ENCODE assay signal across 23 cellular contexts in the genomic region with DNA sequence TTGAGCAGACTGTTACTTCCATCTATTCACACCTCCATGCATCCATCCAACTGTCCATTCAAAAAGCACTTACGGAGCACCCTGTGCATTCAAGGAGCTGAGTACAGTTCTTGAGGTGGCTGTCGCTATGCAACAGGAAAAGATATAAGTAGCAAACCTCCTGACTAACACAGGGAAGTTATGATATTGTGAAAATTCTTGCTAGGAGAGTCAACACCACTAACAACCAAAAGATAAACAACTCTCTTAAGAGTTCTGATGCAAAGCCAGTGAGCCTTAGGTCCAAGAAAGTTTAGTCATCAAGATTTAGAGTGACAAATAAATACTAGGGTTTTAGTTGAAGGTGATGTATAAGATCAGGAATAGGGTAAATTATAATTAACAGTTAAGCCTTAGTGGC. TPM values are rescaled to one million over a fixed set of nuclear protein-coding genes. Genes with fewer than 3 reads are reported as not detected.
DNase-seq lines count a peak whose midpoint lies in the region; ATAC-seq and TF ChIP-seq lines count a peak whose summit lies in the region.
"Had no signal": no experiment of that assay in that cellular context is flagged by ENCODE, and none has a peak within 500 bp of the region (broad histone marks: within the 10 kb centered on the region; RNA-seq: fewer than 3 reads in every experiment).

No MANE protein-coding gene starts in this region.

- H3K4me3 ChIP-seq in mammary epithelial cell (replicated peaks in 1 of 3; ENCODE audit: insufficient read depth in 1 of 3, low read depth in 2 of 3, low read length in 3 of 3): no peak overlapping the region
- H3K4me3 ChIP-seq: BLaER1, coronary artery, esophagus squamous epithelium, neural progenitor cell, right lobe of liver, SJSA1 had no signal

- H3K4me1 ChIP-seq in mammary epithelial cell (ENCODE audit: insufficient read depth, low read length): peaks cover 3% of the 10 kb centered on the region
- H3K4me1 ChIP-seq: BLaER1, right lobe of liver, SJSA1 had no signal

- in situ Hi-C loops in mammary epithelial cell (cut with MboI; ENCODE audit: low sequenced_read_pairs in 2 of 2): no loop called here

- H2AFZ ChIP-seq in mammary epithelial cell (ENCODE audit: low read depth, low read length): no peak overlapping the region
- H2AFZ ChIP-seq: neural progenitor cell had no signal

- intact Hi-C loops in mammary epithelial cell (cut with micrococcal nuclease): no loop called here

- CTCF ChIA-PET in mammary epithelial cell (lab: Charles Lee; ENCODE audit: low non-redundant PET): interaction anchor here (0.6 kb wide), 1 partner anchor 446 kb away, joined by 4 read pairs; no protein-coding TSS in a partner anchor

- H3K36me3 ChIP-seq in mammary epithelial cell (ENCODE audit: insufficient read depth, low read length): no peaks in the 10 kb centered on the region
- H3K36me3 ChIP-seq: BLaER1, esophagus squamous epithelium, neural progenitor cell, right lobe of liver, SJSA1 had no signal

- no peaks in the 10 kb centered on the region for H3K27me3 ChIP-seq in mammary epithelial cell (ENCODE audit: insufficient read depth, low read length)
- H3K27me3 ChIP-seq: BLaER1, neural progenitor cell, right lobe of liver had no signal

- ATAC-seq in HG03378 (IDR thresholded peaks at IDR 0.05; ENCODE audit: unreplicated experiment) (no peak), HG02623 (IDR thresholded peaks at IDR 0.05; ENCODE audit: unreplicated experiment) (no peak)
- ATAC-seq: activated T-cell treated with anti-CD3 and anti-CD28 coated beads, Interleukin-2, amount 50 U/mL, for 4 hours; right lobe of liver had no signal

- no peak overlapping the region for H3K9ac ChIP-seq in mammary epithelial cell (ENCODE audit: insufficient read depth, low read length)
- H3K9ac ChIP-seq: BLaER1, neural progenitor cell had no signal

- dilution Hi-C loops in mammary epithelial cell (cut with HindIII; ENCODE audit: low sequenced_read_pairs): no loop called here

- no peaks in the 10 kb centered on the region for H4K20me1 ChIP-seq in mammary epithelial cell (ENCODE audit: insufficient read depth, low read length)
- H4K20me1 ChIP-seq: BLaER1 had no signal

- no peak overlapping the region for H3K27ac ChIP-seq in mammary epithelial cell (ENCODE audit: insufficient read depth, low read depth, low read length)
- H3K27ac ChIP-seq: BLaER1, coronary artery, esophagus squamous epithelium, neural progenitor cell, right lobe of liver, SJSA1 had no signal

- no peaks in the 10 kb centered on the region for H3K9me3 ChIP-seq in mammary epithelial cell (replicated peaks; ENCODE audit: insufficient read depth, low read length)
- H3K9me3 ChIP-seq: esophagus squamous epithelium, right lobe of liver, SJSA1 had no signal

- BruUV-seq in mammary epithelial cell (replicated peaks; lab: Mats Ljungman, UMichigan): no TSS peak

- 100% methylated on average over 2 of the region's 2 CpGs for WGBS in mammary epithelial cell (ENCODE audit: low coverage, missing lambda C conversion rate)

- DNase-seq in AG08396 (ENCODE audit: low spot score) (peak; percentile 55), HPDE6-E6E7 (ENCODE audit: extremely low spot score) (peak; percentile 59), mammary epithelial cell (peak; percentile 77), kidney glomerular epithelial cell (lab: John Stamatoyannopoulos, UW) (peak; percentile 34), 8988T (no peak), OCI-M2 (lab: John Stamatoyannopoulos, UW; ENCODE audit: unreplicated experiment) (no peak)
- DNase-seq: activated naive CD8-positive, alpha-beta T cell treated with anti-CD3 and anti-CD28 coated beads, Interleukin-2, amount 10 ng/mL, durations not matched to agents 7 days and 5 days; activated T-cell treated with anti-CD3 and anti-CD28 coated beads, Interleukin-2, amount 50 U/mL, for 4 hours; DMS53; esophagus squamous epithelium; GOT3; mesendoderm; NCI-H1092; NCI-H2171 treated with DMSO at 0.1 percent for 48 hours; right lobe of liver; trophoblast cell had no signal

- no peak overlapping the region for H3K4me2 ChIP-seq in mammary epithelial cell (ENCODE audit: insufficient read depth, low read depth, low read length)
- H3K4me2 ChIP-seq: BLaER1, neural progenitor cell had no signal

- H3K79me2 ChIP-seq in mammary epithelial cell (ENCODE audit: insufficient read depth, low read length): no peaks in the 10 kb centered on the region

- TF ChIP-seq CTCF in mammary epithelial cell (conservative IDR thresholded peaks at IDR 0.05 in 1 of 2, IDR thresholded peaks at IDR 0.05 in 1 of 2; ENCODE audit: extremely low read depth in 1 of 2, insufficient read depth in 1 of 2, low read depth in 1 of 2, low read length in 2 of 2): no peak

RNA-seq across cellular contexts. Expression of gene TRIM45, which starts 44.5 kb away (rescaled TPM):
- total RNA-seq in mammary epithelial cell: 1 to 10 TPM; 2.7 to 4.0 TPM
- polyA plus RNA-seq in mammary epithelial cell: 1.8 TPM
- 2.9 TPM for polyA minus RNA-seq in mammary epithelial cell

RNA-seq across cellular contexts. Expression of gene VTCN1, which starts 44.7 kb away (rescaled TPM):
- 1 to 10 TPM in 1 of 2 donors, not detected in 1; 4.2 TPM for total RNA-seq in mammary epithelial cell
- polyA plus RNA-seq in mammary epithelial cell: 0.18 TPM
- polyA minus RNA-seq in mammary epithelial cell: 0.93 TPM
- total RNA-seq: activated naive CD8-positive, alpha-beta T cell treated with anti-CD3 and anti-CD28 coated beads, Interleukin-2, amount 10 ng/mL, durations not matched to agents 7 days and 5 days; activated T-cell treated with anti-CD3 and anti-CD28 coated beads, Interleukin-2, amount 50 U/mL, for 4 hours; SJSA1 had no signal
- polyA plus RNA-seq: IgD-negative memory B cell had no signal

Comparison
In these comparisons a context has a peak if more than half of its experiments do, and no peak if none do; other contexts are left out.
1. DNase-seq: peak in AG08396 (single experiment), HPDE6-E6E7 (single experiment), mammary epithelial cell (single experiment) and kidney glomerular epithelial cell (single experiment); none in 8988T (single experiment) and OCI-M2 (single experiment).